In the genomic region with DNA sequence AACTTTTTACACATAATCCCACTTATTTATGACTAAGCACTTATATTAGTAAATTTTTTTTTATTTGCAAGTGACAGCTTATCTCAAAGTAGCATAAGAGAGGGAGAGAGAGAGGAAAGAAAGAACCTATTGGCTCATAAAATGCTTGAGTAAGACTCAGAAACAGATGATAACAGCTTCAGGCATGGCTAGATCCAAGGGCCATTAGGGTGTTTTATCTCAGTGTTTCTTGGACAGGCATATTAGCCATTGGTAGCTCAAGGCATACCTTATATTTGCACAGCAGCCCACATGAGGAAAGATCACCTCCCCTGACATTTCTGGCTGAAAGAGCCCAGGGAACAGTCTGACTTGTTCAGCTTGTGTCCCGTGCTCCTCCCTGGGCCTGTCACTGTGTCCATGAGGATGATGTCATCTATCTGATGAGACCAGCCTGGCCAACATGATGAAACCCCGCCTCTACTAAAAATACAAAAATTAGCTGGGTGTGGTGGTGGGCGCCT, we compare ENCODE assay signal across 1 cellular context.
TF ChIP-seq lines count a peak whose summit lies in the region.

No MANE protein-coding gene starts in this region.

TF ChIP-seq in K562, 482 proteins besides CTCF, POLR2A, EP300 and RAD21 (continued from another document and continues in another):
- TF ChIP-seq, protein P1, sequence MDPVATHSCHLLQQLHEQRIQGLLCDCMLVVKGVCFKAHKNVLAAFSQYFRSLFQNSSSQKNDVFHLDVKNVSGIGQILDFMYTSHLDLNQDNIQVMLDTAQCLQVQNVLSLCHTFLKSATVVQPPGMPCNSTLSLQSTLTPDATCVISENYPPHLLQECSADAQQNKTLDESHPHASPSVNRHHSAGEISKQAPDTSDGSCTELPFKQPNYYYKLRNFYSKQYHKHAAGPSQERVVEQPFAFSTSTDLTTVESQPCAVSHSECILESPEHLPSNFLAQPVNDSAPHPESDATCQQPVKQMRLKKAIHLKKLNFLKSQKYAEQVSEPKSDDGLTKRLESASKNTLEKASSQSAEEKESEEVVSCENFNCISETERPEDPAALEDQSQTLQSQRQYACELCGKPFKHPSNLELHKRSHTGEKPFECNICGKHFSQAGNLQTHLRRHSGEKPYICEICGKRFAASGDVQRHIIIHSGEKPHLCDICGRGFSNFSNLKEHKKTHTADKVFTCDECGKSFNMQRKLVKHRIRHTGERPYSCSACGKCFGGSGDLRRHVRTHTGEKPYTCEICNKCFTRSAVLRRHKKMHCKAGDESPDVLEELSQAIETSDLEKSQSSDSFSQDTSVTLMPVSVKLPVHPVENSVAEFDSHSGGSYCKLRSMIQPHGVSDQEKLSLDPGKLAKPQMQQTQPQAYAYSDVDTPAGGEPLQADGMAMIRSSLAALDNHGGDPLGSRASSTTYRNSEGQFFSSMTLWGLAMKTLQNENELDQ (CRISPR knock-in tag; IDR thresholded peaks at IDR 0.05; ENCODE audit: borderline replicate concordance) = no peak
- TF ChIP-seq CBX5 (IDR thresholded peaks at IDR 0.05; ENCODE audit: borderline replicate concordance, low read depth) = no peak
- no peak for TF ChIP-seq ZNF57 (CRISPR knock-in tag; IDR thresholded peaks at IDR 0.05)
- TF ChIP-seq BRCA1 (IDR thresholded peaks at IDR 0.05) = no peak
- TF ChIP-seq BRCA1 (CRISPR knock-in tag; IDR thresholded peaks at IDR 0.05) = no peak
- TF ChIP-seq ZNF140 (CRISPR knock-in tag; IDR thresholded peaks at IDR 0.05) = no peak
- no peak for TF ChIP-seq HDAC6 (IDR thresholded peaks at IDR 0.05; ENCODE audit: low read depth, low read length)
- TF ChIP-seq, protein P2, sequence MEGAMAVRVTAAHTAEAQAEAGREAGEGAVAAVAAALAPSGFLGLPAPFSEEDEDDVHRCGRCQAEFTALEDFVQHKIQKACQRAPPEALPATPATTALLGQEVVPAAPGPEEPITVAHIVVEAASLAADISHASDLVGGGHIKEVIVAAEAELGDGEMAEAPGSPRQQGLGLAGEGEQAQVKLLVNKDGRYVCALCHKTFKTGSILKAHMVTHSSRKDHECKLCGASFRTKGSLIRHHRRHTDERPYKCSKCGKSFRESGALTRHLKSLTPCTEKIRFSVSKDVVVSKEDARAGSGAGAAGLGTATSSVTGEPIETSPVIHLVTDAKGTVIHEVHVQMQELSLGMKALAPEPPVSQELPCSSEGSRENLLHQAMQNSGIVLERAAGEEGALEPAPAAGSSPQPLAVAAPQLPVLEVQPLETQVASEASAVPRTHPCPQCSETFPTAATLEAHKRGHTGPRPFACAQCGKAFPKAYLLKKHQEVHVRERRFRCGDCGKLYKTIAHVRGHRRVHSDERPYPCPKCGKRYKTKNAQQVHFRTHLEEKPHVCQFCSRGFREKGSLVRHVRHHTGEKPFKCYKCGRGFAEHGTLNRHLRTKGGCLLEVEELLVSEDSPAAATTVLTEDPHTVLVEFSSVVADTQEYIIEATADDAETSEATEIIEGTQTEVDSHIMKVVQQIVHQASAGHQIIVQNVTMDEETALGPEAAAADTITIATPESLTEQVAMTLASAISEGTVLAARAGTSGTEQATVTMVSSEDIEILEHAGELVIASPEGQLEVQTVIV (CRISPR knock-in tag; IDR thresholded peaks at IDR 0.05; ENCODE audit: borderline replicate concordance) = no peak
- TF ChIP-seq HMG20A (CRISPR knock-in tag; conservative IDR thresholded peaks at IDR 0.05) = no peak
- TF ChIP-seq, protein P3, sequence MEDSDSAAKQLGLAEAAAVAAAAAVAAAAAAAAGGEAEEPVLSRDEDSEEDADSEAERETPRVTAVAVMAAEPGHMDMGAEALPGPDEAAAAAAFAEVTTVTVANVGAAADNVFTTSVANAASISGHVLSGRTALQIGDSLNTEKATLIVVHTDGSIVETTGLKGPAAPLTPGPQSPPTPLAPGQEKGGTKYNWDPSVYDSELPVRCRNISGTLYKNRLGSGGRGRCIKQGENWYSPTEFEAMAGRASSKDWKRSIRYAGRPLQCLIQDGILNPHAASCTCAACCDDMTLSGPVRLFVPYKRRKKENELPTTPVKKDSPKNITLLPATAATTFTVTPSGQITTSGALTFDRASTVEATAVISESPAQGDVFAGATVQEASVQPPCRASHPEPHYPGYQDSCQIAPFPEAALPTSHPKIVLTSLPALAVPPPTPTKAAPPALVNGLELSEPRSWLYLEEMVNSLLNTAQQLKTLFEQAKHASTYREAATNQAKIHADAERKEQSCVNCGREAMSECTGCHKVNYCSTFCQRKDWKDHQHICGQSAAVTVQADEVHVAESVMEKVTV (CRISPR knock-in tag; IDR thresholded peaks at IDR 0.05) = no peak
- TF ChIP-seq KAT2B (IDR thresholded peaks at IDR 0.05; ENCODE audit: low read depth, low read length) = no peak
- no peak for TF ChIP-seq ILF3 (IDR thresholded peaks at IDR 0.05; ENCODE audit: borderline replicate concordance)
- peak; percentile 28; the same call in 1 of the 2 replicates for TF ChIP-seq JUN (IDR thresholded peaks at IDR 0.05; ENCODE audit: borderline replicate concordance, low read depth, low read length)
- TF ChIP-seq JUN (CRISPR knock-in tag; IDR thresholded peaks at IDR 0.05; ENCODE audit: borderline replicate concordance) = no peak
- TF ChIP-seq, protein P4, sequence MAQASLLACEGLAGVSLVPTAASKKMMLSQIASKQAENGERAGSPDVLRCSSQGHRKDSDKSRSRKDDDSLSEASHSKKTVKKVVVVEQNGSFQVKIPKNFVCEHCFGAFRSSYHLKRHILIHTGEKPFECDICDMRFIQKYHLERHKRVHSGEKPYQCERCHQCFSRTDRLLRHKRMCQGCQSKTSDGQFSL (CRISPR knock-in tag; IDR thresholded peaks at IDR 0.05) = no peak
- TF ChIP-seq, protein P4 (tag; IDR thresholded peaks at IDR 0.05) = no peak
- no peak for TF ChIP-seq SREBF1 (IDR thresholded peaks at IDR 0.05; ENCODE audit: borderline replicate concordance, low read depth, low read length)
- no peak for TF ChIP-seq ZNF695 (CRISPR knock-in tag; IDR thresholded peaks at IDR 0.05)
- TF ChIP-seq, protein P5, sequence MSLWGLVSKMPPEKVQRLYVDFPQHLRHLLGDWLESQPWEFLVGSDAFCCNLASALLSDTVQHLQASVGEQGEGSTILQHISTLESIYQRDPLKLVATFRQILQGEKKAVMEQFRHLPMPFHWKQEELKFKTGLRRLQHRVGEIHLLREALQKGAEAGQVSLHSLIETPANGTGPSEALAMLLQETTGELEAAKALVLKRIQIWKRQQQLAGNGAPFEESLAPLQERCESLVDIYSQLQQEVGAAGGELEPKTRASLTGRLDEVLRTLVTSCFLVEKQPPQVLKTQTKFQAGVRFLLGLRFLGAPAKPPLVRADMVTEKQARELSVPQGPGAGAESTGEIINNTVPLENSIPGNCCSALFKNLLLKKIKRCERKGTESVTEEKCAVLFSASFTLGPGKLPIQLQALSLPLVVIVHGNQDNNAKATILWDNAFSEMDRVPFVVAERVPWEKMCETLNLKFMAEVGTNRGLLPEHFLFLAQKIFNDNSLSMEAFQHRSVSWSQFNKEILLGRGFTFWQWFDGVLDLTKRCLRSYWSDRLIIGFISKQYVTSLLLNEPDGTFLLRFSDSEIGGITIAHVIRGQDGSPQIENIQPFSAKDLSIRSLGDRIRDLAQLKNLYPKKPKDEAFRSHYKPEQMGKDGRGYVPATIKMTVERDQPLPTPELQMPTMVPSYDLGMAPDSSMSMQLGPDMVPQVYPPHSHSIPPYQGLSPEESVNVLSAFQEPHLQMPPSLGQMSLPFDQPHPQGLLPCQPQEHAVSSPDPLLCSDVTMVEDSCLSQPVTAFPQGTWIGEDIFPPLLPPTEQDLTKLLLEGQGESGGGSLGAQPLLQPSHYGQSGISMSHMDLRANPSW (CRISPR knock-in tag; IDR thresholded peaks at IDR 0.05) = no peak
- TF ChIP-seq, protein P6, sequence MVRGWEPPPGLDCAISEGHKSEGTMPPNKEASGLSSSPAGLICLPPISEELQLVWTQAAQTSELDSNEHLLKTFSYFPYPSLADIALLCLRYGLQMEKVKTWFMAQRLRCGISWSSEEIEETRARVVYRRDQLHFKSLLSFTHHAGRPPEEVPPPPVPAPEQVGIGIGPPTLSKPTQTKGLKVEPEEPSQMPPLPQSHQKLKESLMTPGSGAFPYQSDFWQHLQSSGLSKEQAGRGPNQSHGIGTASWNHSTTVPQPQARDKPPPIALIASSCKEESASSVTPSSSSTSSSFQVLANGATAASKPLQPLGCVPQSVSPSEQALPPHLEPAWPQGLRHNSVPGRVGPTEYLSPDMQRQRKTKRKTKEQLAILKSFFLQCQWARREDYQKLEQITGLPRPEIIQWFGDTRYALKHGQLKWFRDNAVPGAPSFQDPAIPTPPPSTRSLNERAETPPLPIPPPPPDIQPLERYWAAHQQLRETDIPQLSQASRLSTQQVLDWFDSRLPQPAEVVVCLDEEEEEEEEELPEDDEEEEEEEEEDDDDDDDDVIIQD (CRISPR knock-in tag; IDR thresholded peaks at IDR 0.05) = no peak
- TF ChIP-seq KLF13 (tag; IDR thresholded peaks at IDR 0.05; ENCODE audit: borderline replicate concordance, low read depth) = no peak
- no peak for TF ChIP-seq ZNF184 (CRISPR knock-in tag; IDR thresholded peaks at IDR 0.05)
- TF ChIP-seq, protein P7, sequence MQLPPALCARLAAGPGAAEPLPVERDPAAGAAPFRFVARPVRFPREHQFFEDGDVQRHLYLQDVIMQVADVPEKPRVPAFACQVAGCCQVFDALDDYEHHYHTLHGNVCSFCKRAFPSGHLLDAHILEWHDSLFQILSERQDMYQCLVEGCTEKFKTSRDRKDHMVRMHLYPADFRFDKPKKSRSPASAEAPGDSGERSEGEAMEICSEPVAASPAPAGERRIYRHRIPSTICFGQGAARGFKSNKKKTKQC (CRISPR knock-in tag; IDR thresholded peaks at IDR 0.05) = no peak
- TF ChIP-seq, protein P8, sequence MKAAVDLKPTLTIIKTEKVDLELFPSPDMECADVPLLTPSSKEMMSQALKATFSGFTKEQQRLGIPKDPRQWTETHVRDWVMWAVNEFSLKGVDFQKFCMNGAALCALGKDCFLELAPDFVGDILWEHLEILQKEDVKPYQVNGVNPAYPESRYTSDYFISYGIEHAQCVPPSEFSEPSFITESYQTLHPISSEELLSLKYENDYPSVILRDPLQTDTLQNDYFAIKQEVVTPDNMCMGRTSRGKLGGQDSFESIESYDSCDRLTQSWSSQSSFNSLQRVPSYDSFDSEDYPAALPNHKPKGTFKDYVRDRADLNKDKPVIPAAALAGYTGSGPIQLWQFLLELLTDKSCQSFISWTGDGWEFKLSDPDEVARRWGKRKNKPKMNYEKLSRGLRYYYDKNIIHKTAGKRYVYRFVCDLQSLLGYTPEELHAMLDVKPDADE (conservative IDR thresholded peaks at IDR 0.05; ENCODE audit: control insufficient read depth, low read depth, low read length) = no peak
- TF ChIP-seq CBX3 (IDR thresholded peaks at IDR 0.05; ENCODE audit: borderline replicate concordance in 1 of 2, low read length in 2 of 2) = no peak
- TF ChIP-seq TEAD4 (IDR thresholded peaks at IDR 0.05; ENCODE audit: low read length) = no peak
- TF ChIP-seq TEAD4 (CRISPR knock-in tag; IDR thresholded peaks at IDR 0.05; ENCODE audit: borderline replicate concordance) = no peak
- TF ChIP-seq ZNF551 (CRISPR knock-in tag; IDR thresholded peaks at IDR 0.05) = no peak
- no peak for TF ChIP-seq ZFX (CRISPR knock-in tag; IDR thresholded peaks at IDR 0.05)
- no peak for TF ChIP-seq NFIC (IDR thresholded peaks at IDR 0.05)
- TF ChIP-seq NFIX (CRISPR knock-in tag; IDR thresholded peaks at IDR 0.05; ENCODE audit: low read depth) = no peak
- no peak for TF ChIP-seq TCFL5 (CRISPR knock-in tag; conservative IDR thresholded peaks at IDR 0.05)
- TF ChIP-seq, protein P9, sequence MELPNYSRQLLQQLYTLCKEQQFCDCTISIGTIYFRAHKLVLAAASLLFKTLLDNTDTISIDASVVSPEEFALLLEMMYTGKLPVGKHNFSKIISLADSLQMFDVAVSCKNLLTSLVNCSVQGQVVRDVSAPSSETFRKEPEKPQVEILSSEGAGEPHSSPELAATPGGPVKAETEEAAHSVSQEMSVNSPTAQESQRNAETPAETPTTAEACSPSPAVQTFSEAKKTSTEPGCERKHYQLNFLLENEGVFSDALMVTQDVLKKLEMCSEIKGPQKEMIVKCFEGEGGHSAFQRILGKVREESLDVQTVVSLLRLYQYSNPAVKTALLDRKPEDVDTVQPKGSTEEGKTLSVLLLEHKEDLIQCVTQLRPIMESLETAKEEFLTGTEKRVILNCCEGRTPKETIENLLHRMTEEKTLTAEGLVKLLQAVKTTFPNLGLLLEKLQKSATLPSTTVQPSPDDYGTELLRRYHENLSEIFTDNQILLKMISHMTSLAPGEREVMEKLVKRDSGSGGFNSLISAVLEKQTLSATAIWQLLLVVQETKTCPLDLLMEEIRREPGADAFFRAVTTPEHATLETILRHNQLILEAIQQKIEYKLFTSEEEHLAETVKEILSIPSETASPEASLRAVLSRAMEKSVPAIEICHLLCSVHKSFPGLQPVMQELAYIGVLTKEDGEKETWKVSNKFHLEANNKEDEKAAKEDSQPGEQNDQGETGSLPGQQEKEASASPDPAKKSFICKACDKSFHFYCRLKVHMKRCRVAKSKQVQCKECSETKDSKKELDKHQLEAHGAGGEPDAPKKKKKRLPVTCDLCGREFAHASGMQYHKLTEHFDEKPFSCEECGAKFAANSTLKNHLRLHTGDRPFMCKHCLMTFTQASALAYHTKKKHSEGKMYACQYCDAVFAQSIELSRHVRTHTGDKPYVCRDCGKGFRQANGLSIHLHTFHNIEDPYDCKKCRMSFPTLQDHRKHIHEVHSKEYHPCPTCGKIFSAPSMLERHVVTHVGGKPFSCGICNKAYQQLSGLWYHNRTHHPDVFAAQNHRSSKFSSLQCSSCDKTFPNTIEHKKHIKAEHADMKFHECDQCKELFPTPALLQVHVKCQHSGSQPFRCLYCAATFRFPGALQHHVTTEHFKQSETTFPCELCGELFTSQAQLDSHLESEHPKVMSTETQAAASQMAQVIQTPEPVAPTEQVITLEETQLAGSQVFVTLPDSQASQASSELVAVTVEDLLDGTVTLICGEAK (IDR thresholded peaks at IDR 0.05) = no peak
- TF ChIP-seq, protein P9 (CRISPR knock-in tag; IDR thresholded peaks at IDR 0.05) = no peak
